33 cellular contexts compared by ENCODE assay signal in genomic region chr1:227745568-227745967, GRCh38.
"Had no signal": no experiment of that assay in that cellular context is flagged by ENCODE, and none has a peak within 500 bp of the region (broad histone marks: within the 10 kb centered on the region; RNA-seq: fewer than 3 reads in every experiment).

No MANE protein-coding gene starts in this region.

- H3K4me3 ChIP-seq: esophagus squamous epithelium, heart right ventricle, left lung, lower lobe of right lung, psoas muscle, right atrium auricular region, smooth muscle cell, suprapubic skin, tibial artery, upper lobe of right lung had no signal

- H3K9me3 ChIP-seq: esophagus squamous epithelium, heart right ventricle, left lung, lower lobe of right lung, neutrophil, psoas muscle, right atrium auricular region, suprapubic skin, tibial artery, upper lobe of right lung had no signal

- H3K36me3 ChIP-seq: WERI-Rb-1 had no signal

- H3K27me3 Mint-ChIP-seq: activated CD4-positive, alpha-beta T cell treated with anti-CD3 and anti-CD28 coated beads, Interleukin-2, amount 10 ng/mL, durations not matched to agents 24 days and 14 days; activated CD8-positive, alpha-beta T cell treated with anti-CD3 and anti-CD28 coated beads for 36 hours; activated naive CD4-positive, alpha-beta T cell treated with anti-CD3 and anti-CD28 coated beads, Interleukin-2, amount 50 U/mL, for 24 hours; stimulated activated memory B cell treated with anti-CD40 and anti-IgM and Interleukin-4, amounts not matched to agents 10 μg/mL and 1 μg/mL and 100 μg/mL, for 72 hours; stimulated activated naive CD8-positive, alpha-beta T cell treated with anti-CD3 and anti-CD28 coated beads, Interleukin-15, amount 100 ng/mL, for 72 hours had no signal

- H3K4me3 Mint-ChIP-seq: activated CD4-positive, alpha-beta T cell treated with anti-CD3 and anti-CD28 coated beads, Interleukin-2, amount 10 ng/mL, durations not matched to agents 24 days and 14 days; activated CD8-positive, alpha-beta T cell treated with anti-CD3 and anti-CD28 coated beads for 36 hours; activated naive CD4-positive, alpha-beta T cell treated with anti-CD3 and anti-CD28 coated beads, Interleukin-2, amount 50 U/mL, for 24 hours; nephron; stimulated activated memory B cell treated with anti-CD40 and anti-IgM and Interleukin-4, amounts not matched to agents 10 μg/mL and 1 μg/mL and 100 μg/mL, for 72 hours; stimulated activated naive CD8-positive, alpha-beta T cell treated with anti-CD3 and anti-CD28 coated beads, Interleukin-15, amount 100 ng/mL, for 72 hours; T-helper 1 cell treated with Interleukin-12 subunit alpha and Interleukin-12 subunit beta and Interleukin-4 antibody, amounts not matched to agents 30 μg/mL and 1 μg/mL, for 36 hours had no signal

- ATAC-seq: activated CD8-positive, alpha-beta T cell treated with anti-CD3 and anti-CD28 coated beads for 36 hours; heart right ventricle; left lung; lower lobe of right lung; psoas muscle; stimulated activated memory B cell treated with anti-CD40 and anti-IgM and Interleukin-4, amounts not matched to agents 10 μg/mL and 1 μg/mL and 100 μg/mL, for 72 hours; stimulated activated naive CD8-positive, alpha-beta T cell treated with anti-CD3 and anti-CD28 coated beads, Interleukin-15, amount 100 ng/mL, for 72 hours; upper lobe of right lung had no signal

- H3K9me3 Mint-ChIP-seq: activated CD4-positive, alpha-beta T cell treated with anti-CD3 and anti-CD28 coated beads, Interleukin-2, amount 10 ng/mL, durations not matched to agents 24 days and 14 days; activated CD8-positive, alpha-beta T cell treated with anti-CD3 and anti-CD28 coated beads for 36 hours; activated naive CD4-positive, alpha-beta T cell treated with anti-CD3 and anti-CD28 coated beads, Interleukin-2, amount 50 U/mL, for 24 hours; nephron; stimulated activated memory B cell treated with anti-CD40 and anti-IgM and Interleukin-4, amounts not matched to agents 10 μg/mL and 1 μg/mL and 100 μg/mL, for 72 hours; stimulated activated naive CD8-positive, alpha-beta T cell treated with anti-CD3 and anti-CD28 coated beads, Interleukin-15, amount 100 ng/mL, for 72 hours; T-helper 1 cell treated with Interleukin-12 subunit alpha and Interleukin-12 subunit beta and Interleukin-4 antibody, amounts not matched to agents 30 μg/mL and 1 μg/mL, for 36 hours had no signal

- H3K4me2 ChIP-seq: smooth muscle cell had no signal

- H3K4me1 Mint-ChIP-seq: nephron had no signal

- DNase-seq: activated CD4-positive, alpha-beta T cell treated with anti-CD3 and anti-CD28 coated beads, Interleukin-2, amount 10 ng/mL, durations not matched to agents 24 days and 14 days; activated CD4-positive, CD25-positive, alpha-beta regulatory T cell treated with anti-CD3 and anti-CD28 coated beads, Interleukin-2, amount 50 U/mL, for 72 hours; activated CD8-positive, alpha-beta T cell treated with anti-CD3 and anti-CD28 coated beads for 36 hours; activated gamma-delta T cell; activated T-cell treated with anti-CD3 and anti-CD28 coated beads, Interleukin-2, amount 50 U/mL, for 48 hours; anterior cingulate cortex; dermis blood vessel endothelial cell; effector CD4-positive, alpha-beta T cell; esophagus squamous epithelium; foreskin melanocyte; heart right ventricle; left lung; lower lobe of right lung; mesenchymal stem cell; psoas muscle; stimulated activated CD4-positive, alpha-beta T cell treated with anti-CD3 and anti-CD28 coated beads, Interleukin-1b, Interleukin-23, amount 100 ng/mL, for 48 hours; stimulated activated CD4-positive, alpha-beta T cell treated with anti-CD3 and anti-CD28 coated beads, Interleukin-4, amount 100 ng/mL, for 4 hours; stimulated activated CD8-positive, alpha-beta memory T cell treated with anti-CD3 and anti-CD28 coated beads, Interleukin-4, amount 100 ng/mL, for 48 hours; stimulated activated naive CD8-positive, alpha-beta T cell treated with anti-CD3 and anti-CD28 coated beads, Interleukin-15, amount 100 ng/mL, for 72 hours; SW 1271; T1000; tibial artery; upper lobe of right lung; WERI-Rb-1 had no signal

- H3K27ac ChIP-seq: epithelial cell of prostate, esophagus squamous epithelium, left lung, lower lobe of right lung, neutrophil, psoas muscle, right atrium auricular region, tibial artery, upper lobe of right lung, WERI-Rb-1 had no signal

- H3K4me1 ChIP-seq: left lung, upper lobe of right lung had no signal

- H3K27me3 ChIP-seq: esophagus squamous epithelium, heart right ventricle, left lung, neutrophil, right atrium auricular region, suprapubic skin, tibial artery, upper lobe of right lung had no signal

- H3K27ac Mint-ChIP-seq: activated CD4-positive, alpha-beta T cell treated with anti-CD3 and anti-CD28 coated beads, Interleukin-2, amount 10 ng/mL, durations not matched to agents 24 days and 14 days; activated CD8-positive, alpha-beta T cell treated with anti-CD3 and anti-CD28 coated beads for 36 hours; activated naive CD4-positive, alpha-beta T cell treated with anti-CD3 and anti-CD28 coated beads, Interleukin-2, amount 50 U/mL, for 24 hours; nephron; stimulated activated memory B cell treated with anti-CD40 and anti-IgM and Interleukin-4, amounts not matched to agents 10 μg/mL and 1 μg/mL and 100 μg/mL, for 72 hours; stimulated activated naive CD8-positive, alpha-beta T cell treated with anti-CD3 and anti-CD28 coated beads, Interleukin-15, amount 100 ng/mL, for 72 hours; T-helper 1 cell treated with Interleukin-12 subunit alpha and Interleukin-12 subunit beta and Interleukin-4 antibody, amounts not matched to agents 30 μg/mL and 1 μg/mL, for 36 hours had no signal
